Comparison of ENCODE assay signal across 8 cellular contexts in genomic region chr12:47818701-47819543, GRCh38.
DNase-seq lines count a peak whose midpoint lies in the region; ATAC-seq lines count a peak whose summit lies in the region.

No MANE protein-coding gene starts in this region.

- H3K36me3 ChIP-seq in rectal smooth muscle tissue (ENCODE audit: control insufficient read depth, insufficient read depth, low read length) = no peaks in the 10 kb centered on the region

- H3K9ac ChIP-seq in rectal smooth muscle tissue (ENCODE audit: low read length) = peak overlapping the region; percentile 57

- peak; percentile 40 for ATAC-seq in HG02571 (IDR thresholded peaks at IDR 0.05; ENCODE audit: unreplicated experiment)

- H3K4me3 ChIP-seq in rectal smooth muscle tissue (ENCODE audit: low read length) = peak overlapping the region; percentile 66

- DNase-seq in ELR (ENCODE audit: low read depth) = peak; percentile 56
- peak; percentile 79 for DNase-seq in OCI-M1 (lab: John Stamatoyannopoulos, UW)
- DNase-seq in amygdala (lab: John Stamatoyannopoulos, UW) = peak in 37 of 56 donors; percentile 23 to 74 (median 45)
- DNase-seq in hepatic stellate cell (ENCODE audit: low spot score) = peak; percentile 59
- DNase-seq in COR-L47 (lab: John Stamatoyannopoulos, UW) = no peak
- no peak for DNase-seq in NCI-H2196 (lab: John Stamatoyannopoulos, UW; ENCODE audit: unreplicated experiment)

- peak overlapping the region; percentile 99 for H3K27ac ChIP-seq in rectal smooth muscle tissue (ENCODE audit: low read depth, low read length)

- H3K4me1 ChIP-seq in rectal smooth muscle tissue (ENCODE audit: control insufficient read depth, insufficient read depth, low read length) = peaks cover 47% of the 10 kb centered on the region

- H3K27me3 ChIP-seq in rectal smooth muscle tissue (ENCODE audit: control insufficient read depth, insufficient read depth, low read length) = no peaks in the 10 kb centered on the region

Comparison
In these comparisons a context has a peak if more than half of its experiments do, and no peak if none do; other contexts are left out.
1. DNase-seq: peak in ELR (single experiment), OCI-M1 (single experiment), amygdala (37 of 56) and hepatic stellate cell (single experiment); none in COR-L47 (single experiment) and NCI-H2196 (single experiment).